Comparison of ENCODE assay signal across 21 cellular contexts in the genomic region with DNA sequence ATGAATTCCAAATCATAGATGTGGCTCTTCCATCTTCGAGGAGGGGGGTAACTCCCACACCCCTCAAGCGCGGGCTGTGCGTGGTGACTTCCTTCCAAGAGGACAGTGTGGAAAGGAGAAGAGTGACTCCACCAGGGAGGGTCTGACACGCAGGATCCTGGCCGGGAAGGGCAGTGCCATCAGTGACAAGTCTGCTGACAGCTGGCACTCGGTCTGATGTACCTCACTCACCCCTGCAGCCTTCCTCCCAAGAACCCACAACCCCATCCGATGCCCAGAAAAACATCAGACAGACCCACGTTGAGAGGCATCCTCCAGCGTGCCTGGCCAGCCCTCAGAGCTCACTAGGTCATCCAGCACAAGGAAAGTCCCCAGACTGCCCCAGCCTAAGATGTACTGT.
"Had no signal": no experiment of that assay in that cellular context is flagged by ENCODE, and none has a peak within 500 bp of the region (broad histone marks: within the 10 kb centered on the region; RNA-seq: fewer than 3 reads in every experiment).

No MANE protein-coding gene starts in this region.

- H3K4me1 Mint-ChIP-seq: activated CD4-positive, alpha-beta T cell treated with anti-CD3 and anti-CD28 coated beads, Interleukin-2, amount 10 ng/mL, durations not matched to agents 24 days and 14 days; activated naive CD8-positive, alpha-beta T cell treated with anti-CD3 and anti-CD28 coated beads, Interleukin-2, amount 50 U/mL, for 24 hours had no signal

- DNase-seq: activated CD4-positive, alpha-beta T cell treated with anti-CD3 and anti-CD28 coated beads, Interleukin-2, amount 10 ng/mL, durations not matched to agents 24 days and 14 days; activated CD8-positive, alpha-beta T cell treated with anti-CD3 and anti-CD28 coated beads for 36 hours; activated naive CD4-positive, alpha-beta T cell treated with anti-CD3 and anti-CD28 coated beads for 36 hours; activated naive CD8-positive, alpha-beta T cell treated with anti-CD3 and anti-CD28 coated beads, Interleukin-2, amount 50 U/mL, for 24 hours; activated T-cell treated with anti-CD3 and anti-CD28 coated beads, Interleukin-2, amount 50 U/mL, for 24 hours; cerebellar nuclear complex; cortex of kidney; effector CD8-positive, alpha-beta T cell; heart right ventricle; nephron progenitor cell; stimulated activated CD4-positive, alpha-beta T cell treated with anti-CD3 and anti-CD28 coated beads, Interleukin-2, amount 100 ng/mL, for 24 hours; stimulated activated naive CD8-positive, alpha-beta T cell treated with anti-CD3 and anti-CD28 coated beads, Interleukin-15, Interleukin-2, amounts not matched to agents 100 U/mL and 50 U/mL, for 24 hours; substantia nigra; T-helper 1 cell; T-helper 9 cell had no signal

- H3K36me3 ChIP-seq: ascending aorta, esophagus muscularis mucosa, gastroesophageal sphincter, heart right ventricle, prostate gland, right atrium auricular region had no signal

- H3K27me3 ChIP-seq: ascending aorta, esophagus muscularis mucosa, gastroesophageal sphincter, right atrium auricular region, tibial nerve had no signal

- ATAC-seq: activated CD8-positive, alpha-beta T cell treated with anti-CD3 and anti-CD28 coated beads for 36 hours; activated naive CD8-positive, alpha-beta T cell treated with anti-CD3 and anti-CD28 coated beads, Interleukin-2, amount 50 U/mL, for 24 hours; gastroesophageal sphincter; heart right ventricle; stimulated activated naive CD8-positive, alpha-beta T cell treated with anti-CD3 and anti-CD28 coated beads, Interleukin-15, Interleukin-2, amounts not matched to agents 100 U/mL and 50 U/mL, for 24 hours had no signal

- H3K4me3 Mint-ChIP-seq: activated CD4-positive, alpha-beta T cell treated with anti-CD3 and anti-CD28 coated beads, Interleukin-2, amount 10 ng/mL, durations not matched to agents 24 days and 14 days; activated CD8-positive, alpha-beta T cell treated with anti-CD3 and anti-CD28 coated beads for 36 hours; activated naive CD4-positive, alpha-beta T cell treated with anti-CD3 and anti-CD28 coated beads for 36 hours; activated naive CD8-positive, alpha-beta T cell treated with anti-CD3 and anti-CD28 coated beads, Interleukin-2, amount 50 U/mL, for 24 hours; activated T-cell treated with anti-CD3 and anti-CD28 coated beads, Interleukin-2, amount 50 U/mL, for 24 hours; nephron progenitor cell had no signal

- H3K4me1 ChIP-seq: ascending aorta, prostate gland had no signal

- H3K9me3 Mint-ChIP-seq: activated CD4-positive, alpha-beta T cell treated with anti-CD3 and anti-CD28 coated beads, Interleukin-2, amount 10 ng/mL, durations not matched to agents 24 days and 14 days; activated CD8-positive, alpha-beta T cell treated with anti-CD3 and anti-CD28 coated beads for 36 hours; activated naive CD8-positive, alpha-beta T cell treated with anti-CD3 and anti-CD28 coated beads, Interleukin-2, amount 50 U/mL, for 24 hours had no signal

- H3K27ac ChIP-seq: ascending aorta, esophagus muscularis mucosa, gastroesophageal sphincter, heart right ventricle, prostate gland, right atrium auricular region, tibial nerve had no signal

- H3K27ac Mint-ChIP-seq: activated CD4-positive, alpha-beta T cell treated with anti-CD3 and anti-CD28 coated beads, Interleukin-2, amount 10 ng/mL, durations not matched to agents 24 days and 14 days; activated CD8-positive, alpha-beta T cell treated with anti-CD3 and anti-CD28 coated beads for 36 hours; activated naive CD4-positive, alpha-beta T cell treated with anti-CD3 and anti-CD28 coated beads for 36 hours; activated naive CD8-positive, alpha-beta T cell treated with anti-CD3 and anti-CD28 coated beads, Interleukin-2, amount 50 U/mL, for 24 hours; activated T-cell treated with anti-CD3 and anti-CD28 coated beads, Interleukin-2, amount 50 U/mL, for 24 hours had no signal

- H3K4me3 ChIP-seq: ascending aorta, esophagus muscularis mucosa, gastroesophageal sphincter, heart right ventricle, prostate gland, right atrium auricular region, tibial nerve had no signal

- H3K9me3 ChIP-seq: ascending aorta, esophagus muscularis mucosa, gastroesophageal sphincter, heart right ventricle, prostate gland, right atrium auricular region had no signal
